9 cellular contexts compared by ENCODE assay signal in genomic region chr11:17479284-17480214, GRCh38. TPM values are rescaled to one million over a fixed set of nuclear protein-coding genes. Genes with fewer than 3 reads are reported as not detected.
DNase-seq lines count a peak whose midpoint lies in the region; ATAC-seq lines count a peak whose summit lies in the region.
"Had no signal": no experiment of that assay in that cellular context is flagged by ENCODE, and none has a peak within 500 bp of the region (broad histone marks: within the 10 kb centered on the region; RNA-seq: fewer than 3 reads in every experiment).

No MANE protein-coding gene starts in this region.

- DNase-seq in AG08396 (ENCODE audit: low spot score): peak; percentile 46
- peak; percentile 14 for DNase-seq in LHCN-M2 (ENCODE audit: low read depth)
- peak; percentile 51 for DNase-seq in astrocyte of the hippocampus (ENCODE audit: low read depth, low spot score)
- DNase-seq in islet precursor cell: peak; percentile 76
- DNase-seq in T-helper 2 cell: no peak
- DNase-seq in CD4-positive, alpha-beta memory T cell: no peak
- DNase-seq in activated CD4-positive, alpha-beta memory T cell treated with anti-CD3 and anti-CD28 coated beads, Interleukin-2, amount 10 ng/mL, durations not matched to agents 7 days and 5 days: no peak

- H3K9me3 Mint-ChIP-seq in CD4-positive, alpha-beta memory T cell: peaks cover 0 to 7% (median 2%) of the 10 kb centered on the region in 8 donors
- peaks cover 4% of the 10 kb centered on the region for H3K9me3 Mint-ChIP-seq in activated CD4-positive, alpha-beta memory T cell treated with anti-CD3 and anti-CD28 coated beads, Interleukin-2, amount 10 ng/mL, durations not matched to agents 7 days and 5 days

- intact Hi-C loops in CD4-positive, alpha-beta memory T cell (cut with micrococcal nuclease): no loop called here

- no peak for ATAC-seq in HG02870 (IDR thresholded peaks at IDR 0.05; ENCODE audit: unreplicated experiment)

- H3K4me3 ChIP-seq in CD4-positive, alpha-beta memory T cell (ENCODE audit: low read length in 2 of 2): no peak overlapping the region

- POLR2A ChIA-PET in CD4-positive, alpha-beta memory T cell (lab: Charles Lee; ENCODE audit: partially characterized antibody): no interaction called here
- POLR2A ChIA-PET in activated CD4-positive, alpha-beta memory T cell treated with anti-CD3 and anti-CD28 coated beads, Interleukin-2, amount 10 ng/mL, durations not matched to agents 7 days and 5 days (lab: Charles Lee): no interaction called here

- peaks cover 0 to 5% (median 4%) of the 10 kb centered on the region in 4 donors for H3K4me1 Mint-ChIP-seq in CD4-positive, alpha-beta memory T cell
- H3K4me1 Mint-ChIP-seq in activated CD4-positive, alpha-beta memory T cell treated with anti-CD3 and anti-CD28 coated beads, Interleukin-2, amount 10 ng/mL, durations not matched to agents 7 days and 5 days: peaks cover 2% of the 10 kb centered on the region

- H3K27me3 ChIP-seq in CD4-positive, alpha-beta memory T cell (ENCODE audit: insufficient read depth, low read length): no peaks in the 10 kb centered on the region

- H3K4me3 Mint-ChIP-seq in CD4-positive, alpha-beta memory T cell: no peak overlapping the region
- no peak overlapping the region for H3K4me3 Mint-ChIP-seq in activated CD4-positive, alpha-beta memory T cell treated with anti-CD3 and anti-CD28 coated beads, Interleukin-2, amount 10 ng/mL, durations not matched to agents 7 days and 5 days
- H3K4me3 Mint-ChIP-seq: activated naive CD8-positive, alpha-beta T cell had no signal

- H3K4me1 ChIP-seq in CD4-positive, alpha-beta memory T cell (ENCODE audit: insufficient read depth, low read length): no peaks in the 10 kb centered on the region

- H3K36me3 ChIP-seq in CD4-positive, alpha-beta memory T cell (ENCODE audit: insufficient read depth, low read length): no peaks in the 10 kb centered on the region

- no peak overlapping the region for H3K27ac ChIP-seq in CD4-positive, alpha-beta memory T cell (ENCODE audit: low read depth, low read length)

- H3K27ac Mint-ChIP-seq in CD4-positive, alpha-beta memory T cell: no peak overlapping the region
- H3K27ac Mint-ChIP-seq in activated CD4-positive, alpha-beta memory T cell treated with anti-CD3 and anti-CD28 coated beads, Interleukin-2, amount 10 ng/mL, durations not matched to agents 7 days and 5 days: no peak overlapping the region
- H3K27ac Mint-ChIP-seq: activated naive CD8-positive, alpha-beta T cell had no signal

- CTCF ChIA-PET in CD4-positive, alpha-beta memory T cell (lab: Charles Lee; ENCODE audit: partially characterized antibody): no interaction called here
- CTCF ChIA-PET in activated CD4-positive, alpha-beta memory T cell treated with anti-CD3 and anti-CD28 coated beads, Interleukin-2, amount 10 ng/mL, durations not matched to agents 7 days and 5 days (lab: Charles Lee): no interaction called here

- H3K9me3 ChIP-seq in CD4-positive, alpha-beta memory T cell (ENCODE audit: control insufficient read depth in 1 of 2, low read length in 2 of 2): no peaks in the 10 kb centered on the region

- H3K36me3 Mint-ChIP-seq in CD4-positive, alpha-beta memory T cell: no peaks in the 10 kb centered on the region
- H3K36me3 Mint-ChIP-seq in activated CD4-positive, alpha-beta memory T cell treated with anti-CD3 and anti-CD28 coated beads, Interleukin-2, amount 10 ng/mL, durations not matched to agents 7 days and 5 days (ENCODE audit: low read depth): no peaks in the 10 kb centered on the region

- peaks cover 21 to 34% of the 10 kb centered on the region in 2 donors for H3K27me3 Mint-ChIP-seq in CD4-positive, alpha-beta memory T cell
- peaks cover 50% of the 10 kb centered on the region for H3K27me3 Mint-ChIP-seq in activated CD4-positive, alpha-beta memory T cell treated with anti-CD3 and anti-CD28 coated beads, Interleukin-2, amount 10 ng/mL, durations not matched to agents 7 days and 5 days

RNA-seq across cellular contexts. Expression of gene ABCC8, which starts 2.9 kb away (rescaled TPM):
- total RNA-seq in LHCN-M2 (2014; rRNA removed): not detected in 2 replicates
- not detected for polyA plus RNA-seq in LHCN-M2 (2012)
- not detected for total RNA-seq in CD4-positive, alpha-beta memory T cell
- not detected for polyA plus RNA-seq in CD4-positive, alpha-beta memory T cell
- not detected for total RNA-seq in activated CD4-positive, alpha-beta memory T cell treated with anti-CD3 and anti-CD28 coated beads, Interleukin-2, amount 10 ng/mL, durations not matched to agents 7 days and 5 days

Comparison
In these comparisons a context has a peak if more than half of its experiments do, and no peak if none do; other contexts are left out.
1. DNase-seq: peak in AG08396 (single experiment), LHCN-M2 (single experiment), astrocyte of the hippocampus (single experiment) and islet precursor cell (single experiment); none in T-helper 2 cell (0 of 5), CD4-positive, alpha-beta memory T cell (0 of 5) and activated CD4-positive, alpha-beta memory T cell treated with anti-CD3 and anti-CD28 coated beads, Interleukin-2, amount 10 ng/mL, durations not matched to agents 7 days and 5 days (single experiment).